Comparison of ENCODE assay signal across 9 cellular contexts in genomic region chr20:59938221-59938620, GRCh38. TPM values are rescaled to one million over a fixed set of nuclear protein-coding genes. Genes with fewer than 3 reads are reported as not detected.
A peak's percentile ranks its signal among the peaks of the same experiment; 100 is the strongest.
DNase-seq lines count a peak whose midpoint lies in the region; ATAC-seq and TF ChIP-seq lines count a peak whose summit lies in the region.
"Had no signal": no experiment of that assay in that cellular context is flagged by ENCODE, and none has a peak within 500 bp of the region (broad histone marks: within the 10 kb centered on the region; RNA-seq: fewer than 3 reads in every experiment).

No MANE protein-coding gene starts in this region.

- H3K27me3 Mint-ChIP-seq in activated CD4-positive, alpha-beta T cell treated with anti-CD3 and anti-CD28 coated beads for 36 hours = no peaks in the 10 kb centered on the region
- no peaks in the 10 kb centered on the region for H3K27me3 Mint-ChIP-seq in activated T-helper 17 cell treated with anti-CD3 and anti-CD28 coated beads, Interleukin-2, amount 50 U/mL, for 72 hours
- no peaks in the 10 kb centered on the region for H3K27me3 Mint-ChIP-seq in stimulated activated memory B cell treated with anti-CD40 and anti-IgM and Interleukin-4, amounts not matched to agents 10 μg/mL and 1 μg/mL and 100 μg/mL, for 72 hours

- TF ChIP-seq EP300 in gastroesophageal sphincter (IDR thresholded peaks at IDR 0.05) = no peak

- no peaks in the 10 kb centered on the region for H3K9me3 Mint-ChIP-seq in activated CD4-positive, alpha-beta T cell treated with anti-CD3 and anti-CD28 coated beads for 36 hours (ENCODE audit: low read depth)
- no peaks in the 10 kb centered on the region for H3K9me3 Mint-ChIP-seq in activated T-helper 17 cell treated with anti-CD3 and anti-CD28 coated beads, Interleukin-2, amount 50 U/mL, for 72 hours
- no peaks in the 10 kb centered on the region for H3K9me3 Mint-ChIP-seq in stimulated activated memory B cell treated with anti-CD40 and anti-IgM and Interleukin-4, amounts not matched to agents 10 μg/mL and 1 μg/mL and 100 μg/mL, for 72 hours

- POLR2A ChIA-PET in activated CD4-positive, alpha-beta T cell treated with anti-CD3 and anti-CD28 coated beads for 36 hours (lab: Charles Lee) = no interaction called here

- intact Hi-C loops in activated CD4-positive, alpha-beta T cell treated with anti-CD3 and anti-CD28 coated beads for 36 hours (cut with DNase I, micrococcal nuclease) = no loop called here

- peaks cover 12% of the 10 kb centered on the region for H3K36me3 Mint-ChIP-seq in activated CD4-positive, alpha-beta T cell treated with anti-CD3 and anti-CD28 coated beads for 36 hours (ENCODE audit: low read depth)
- peaks cover 17% of the 10 kb centered on the region for H3K36me3 Mint-ChIP-seq in activated T-helper 17 cell treated with anti-CD3 and anti-CD28 coated beads, Interleukin-2, amount 50 U/mL, for 72 hours (ENCODE audit: low read depth)
- peaks cover 8% of the 10 kb centered on the region for H3K36me3 Mint-ChIP-seq in stimulated activated memory B cell treated with anti-CD40 and anti-IgM and Interleukin-4, amounts not matched to agents 10 μg/mL and 1 μg/mL and 100 μg/mL, for 72 hours

- H3K4me3 Mint-ChIP-seq in activated CD4-positive, alpha-beta T cell treated with anti-CD3 and anti-CD28 coated beads for 36 hours = peak overlapping the region; percentile 68
- peak overlapping the region; percentile 83 for H3K4me3 Mint-ChIP-seq in activated T-helper 17 cell treated with anti-CD3 and anti-CD28 coated beads, Interleukin-2, amount 50 U/mL, for 72 hours
- H3K4me3 Mint-ChIP-seq in stimulated activated memory B cell treated with anti-CD40 and anti-IgM and Interleukin-4, amounts not matched to agents 10 μg/mL and 1 μg/mL and 100 μg/mL, for 72 hours = peak overlapping the region; percentile 68

- peaks cover 0 to 6% of the 10 kb centered on the region in 2 donors for H3K36me3 ChIP-seq in gastroesophageal sphincter

- H3K4me1 ChIP-seq in gastroesophageal sphincter = peaks cover 0 to 75% (median 33%) of the 10 kb centered on the region in 3 donors

- H3K27ac ChIP-seq in gastroesophageal sphincter = peak overlapping the region in 3 of 4 donors; percentile 93 to 97 (median 96)

- no peaks in the 10 kb centered on the region for H3K9me3 ChIP-seq in gastroesophageal sphincter

- no peak for TF ChIP-seq CTCF in gastroesophageal sphincter (IDR thresholded peaks at IDR 0.05)

- DNase-seq in activated CD4-positive, alpha-beta T cell treated with anti-CD3 and anti-CD28 coated beads for 36 hours = no peak
- DNase-seq in activated CD4-positive, alpha-beta T cell treated with anti-CD3 and anti-CD28 coated beads for 4 hours = no peak
- no peak for DNase-seq in DMS114 treated with DMSO at 0.1 percent for 48 hours (lab: John Stamatoyannopoulos, UW; ENCODE audit: unreplicated experiment)
- DNase-seq: NCI-H1436 had no signal

- TF ChIP-seq POLR2A in gastroesophageal sphincter (IDR thresholded peaks at IDR 0.05) = no peak

- CTCF ChIA-PET in activated CD4-positive, alpha-beta T cell treated with anti-CD3 and anti-CD28 coated beads for 36 hours (lab: Charles Lee) = interaction anchor here (0.6 to 0.9 kb wide), 2 partner anchors 221 to 254 kb away, joined by 3 read pairs; no protein-coding TSS in a partner anchor

- peak overlapping the region in 1 of 2 donors; percentile 73 for H3K4me3 ChIP-seq in gastroesophageal sphincter

- H3K4me1 Mint-ChIP-seq in activated CD4-positive, alpha-beta T cell treated with anti-CD3 and anti-CD28 coated beads for 36 hours = peaks cover 38% of the 10 kb centered on the region
- peaks cover 20% of the 10 kb centered on the region for H3K4me1 Mint-ChIP-seq in activated T-helper 17 cell treated with anti-CD3 and anti-CD28 coated beads, Interleukin-2, amount 50 U/mL, for 72 hours
- peaks cover 29% of the 10 kb centered on the region for H3K4me1 Mint-ChIP-seq in stimulated activated memory B cell treated with anti-CD40 and anti-IgM and Interleukin-4, amounts not matched to agents 10 μg/mL and 1 μg/mL and 100 μg/mL, for 72 hours

- no peak for ATAC-seq in activated CD4-positive, alpha-beta T cell treated with anti-CD3 and anti-CD28 coated beads for 36 hours
- no peak for ATAC-seq in activated T-helper 17 cell treated with anti-CD3 and anti-CD28 coated beads, Interleukin-2, amount 50 U/mL, for 72 hours (replicated peaks)
- ATAC-seq in gastroesophageal sphincter = no peak
- no peak for ATAC-seq in stimulated activated memory B cell treated with anti-CD40 and anti-IgM and Interleukin-4, amounts not matched to agents 10 μg/mL and 1 μg/mL and 100 μg/mL, for 72 hours
- ATAC-seq in HG03520 (IDR thresholded peaks at IDR 0.05; ENCODE audit: unreplicated experiment) = no peak
- ATAC-seq in HG02610 (IDR thresholded peaks at IDR 0.05; ENCODE audit: unreplicated experiment) = no peak

- H3K27ac Mint-ChIP-seq in activated CD4-positive, alpha-beta T cell treated with anti-CD3 and anti-CD28 coated beads for 36 hours = peak overlapping the region; percentile 71
- H3K27ac Mint-ChIP-seq in activated T-helper 17 cell treated with anti-CD3 and anti-CD28 coated beads, Interleukin-2, amount 50 U/mL, for 72 hours = peak overlapping the region; percentile 73
- peak overlapping the region; percentile 50 for H3K27ac Mint-ChIP-seq in stimulated activated memory B cell treated with anti-CD40 and anti-IgM and Interleukin-4, amounts not matched to agents 10 μg/mL and 1 μg/mL and 100 μg/mL, for 72 hours

- no peaks in the 10 kb centered on the region for H3K27me3 ChIP-seq in gastroesophageal sphincter

- 50 to 64% methylated on average over 3 to 4 of the region's 4 CpGs for WGBS in gastroesophageal sphincter (ENCODE audit: low coverage in 1 of 2), 2 donors

RNA-seq across cellular contexts. Expression of gene PPP1R3D, which starts 1.9 kb away (rescaled TPM):
- total RNA-seq in activated CD4-positive, alpha-beta T cell treated with anti-CD3 and anti-CD28 coated beads for 36 hours = 1 to 10 TPM; 4.4 to 4.7 TPM
- 1 to 10 TPM; 5.3 to 5.9 TPM for total RNA-seq in activated T-helper 17 cell treated with anti-CD3 and anti-CD28 coated beads, Interleukin-2, amount 50 U/mL, for 72 hours
- 10 to 100 TPM in 2 of 4 donors, 1 to 10 TPM in 2; 6.8 to 18.9 (median 10.3) TPM for total RNA-seq in gastroesophageal sphincter

RNA-seq across cellular contexts. Expression of gene FAM217B, which starts 2.0 kb away (rescaled TPM):
- total RNA-seq in activated CD4-positive, alpha-beta T cell treated with anti-CD3 and anti-CD28 coated beads for 36 hours = 10 to 100 TPM; 25.6 to 33.2 TPM
- 10 to 100 TPM; 16.6 to 20.9 TPM for total RNA-seq in activated T-helper 17 cell treated with anti-CD3 and anti-CD28 coated beads, Interleukin-2, amount 50 U/mL, for 72 hours
- 10 to 100 TPM in 3 of 4 donors, 1 to 10 TPM in 1; 8.1 to 22.6 (median 13.4) TPM for total RNA-seq in gastroesophageal sphincter

RNA-seq across cellular contexts. Expression of gene SYCP2, which starts 4.8 kb away (rescaled TPM):
- 1 to 10 TPM; 1.5 to 2.1 TPM for total RNA-seq in activated CD4-positive, alpha-beta T cell treated with anti-CD3 and anti-CD28 coated beads for 36 hours
- 1 to 10 TPM; 2.5 to 6.7 TPM for total RNA-seq in activated T-helper 17 cell treated with anti-CD3 and anti-CD28 coated beads, Interleukin-2, amount 50 U/mL, for 72 hours
- total RNA-seq in gastroesophageal sphincter = 1 to 10 TPM in 3 of 4 donors, under 1 TPM in 1; 0.89 to 4.7 (median 2.0) TPM

RNA-seq across cellular contexts. Expression of gene CDH26, which starts 20.0 kb away (rescaled TPM):
- total RNA-seq in activated CD4-positive, alpha-beta T cell treated with anti-CD3 and anti-CD28 coated beads for 36 hours = under 1 TPM; 0.88 to 0.91 TPM
- 1 to 10 TPM in 1 of 2 donors, under 1 TPM in 1; 0.56 to 2.6 TPM for total RNA-seq in activated T-helper 17 cell treated with anti-CD3 and anti-CD28 coated beads, Interleukin-2, amount 50 U/mL, for 72 hours
- total RNA-seq in gastroesophageal sphincter = 1 to 10 TPM in 1 of 4 donors, under 1 TPM in 3; 0.39 to 1.1 (median 0.78) TPM
